8 cellular contexts compared by ENCODE assay signal in the genomic region with DNA sequence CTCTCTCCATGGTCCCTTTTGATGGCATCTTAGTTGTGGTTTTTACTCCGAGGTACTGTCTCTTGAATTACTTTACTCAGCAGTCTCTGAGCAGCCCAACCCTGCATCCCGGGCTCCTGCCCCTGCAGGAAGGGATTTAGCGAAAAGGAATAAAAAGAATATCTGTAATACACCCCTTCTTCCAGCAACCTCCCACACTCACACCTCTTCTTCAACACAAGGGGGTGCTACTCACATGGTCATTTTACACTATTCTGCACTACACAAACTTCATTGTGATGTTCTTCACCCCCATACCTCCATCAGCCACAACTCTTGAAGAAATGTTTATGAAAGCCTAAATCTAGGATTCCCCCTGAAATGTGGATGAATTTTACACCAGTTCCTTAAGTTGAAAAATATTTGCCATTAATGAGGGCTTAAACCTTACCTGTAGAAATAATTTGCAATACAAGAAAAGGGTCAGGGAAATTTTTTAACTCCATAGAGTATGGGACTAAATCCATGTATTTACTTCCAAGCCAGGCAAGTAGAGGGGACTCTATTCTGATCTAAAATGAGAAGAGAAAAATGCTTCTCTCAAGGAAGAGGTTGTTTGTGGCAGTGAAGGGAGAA. TPM values are rescaled to one million over a fixed set of nuclear protein-coding genes. Genes with fewer than 3 reads are reported as not detected.
DNase-seq lines count a peak whose midpoint lies in the region; ATAC-seq, FAIRE-seq and TF ChIP-seq lines count a peak whose summit lies in the region.

No MANE protein-coding gene starts in this region.

- POLR2A ChIA-PET in T-cell (lab: Charles Lee), result no interaction called here

- H3K27me3 Mint-ChIP-seq in T-cell (peaks cover 3% of the 10 kb centered on the region in 2 donors), memory B cell (peaks cover 3% of the 10 kb centered on the region)
- H3K27me3 Mint-ChIP-seq in effector memory CD8-positive, alpha-beta T cell, result peaks cover 7 to 19% of the 10 kb centered on the region in 2 donors

- no peaks in the 10 kb centered on the region for H3K9me3 Mint-ChIP-seq in T-cell
- H3K9me3 Mint-ChIP-seq in effector memory CD8-positive, alpha-beta T cell, result no peaks in the 10 kb centered on the region
- H3K9me3 Mint-ChIP-seq in memory B cell, result no peaks in the 10 kb centered on the region

- H3K27ac Mint-ChIP-seq in T-cell, result peak overlapping the region in 1 of 2 donors; percentile 25
- H3K27ac Mint-ChIP-seq in effector memory CD8-positive, alpha-beta T cell, result no peak overlapping the region
- no peak overlapping the region for H3K27ac Mint-ChIP-seq in memory B cell

- peak; percentile 75 for TF ChIP-seq CTCF in GM12864 (IDR thresholded peaks at IDR 0.05; ENCODE audit: low read depth, low read length, missing control alignments)

- H3K4me1 Mint-ChIP-seq in T-cell (peaks cover 0 to 4% (median 0%) of the 10 kb centered on the region in 3 donors), memory B cell (no peaks in the 10 kb centered on the region)
- H3K4me1 Mint-ChIP-seq in effector memory CD8-positive, alpha-beta T cell (ENCODE audit: low read depth in 2 of 2), result peaks cover 2 to 3% of the 10 kb centered on the region in 2 donors

- no peaks in the 10 kb centered on the region for H3K36me3 Mint-ChIP-seq in T-cell
- no peaks in the 10 kb centered on the region for H3K36me3 Mint-ChIP-seq in effector memory CD8-positive, alpha-beta T cell (ENCODE audit: insufficient read depth)
- no peaks in the 10 kb centered on the region for H3K36me3 Mint-ChIP-seq in memory B cell

- FAIRE-seq in urothelium cell line (lab: Jason Lieb, UNC), result no peak

- DNase-seq in AG08395 (ENCODE audit: low spot score) (peak; percentile 87), GM12864 (ENCODE audit: low read depth) (peak; percentile 33), NCI-H1092 (lab: John Stamatoyannopoulos, UW) (peak; percentile 35), T-cell (peak in 18 of 34 experiments; percentile 1 to 44 (median 8)), memory B cell (ENCODE audit: low spot score in 2 of 2) (peak in 1 of 2 donors; percentile 60), urothelium cell line (ENCODE audit: low spot score) (peak; percentile 46)
- DNase-seq in effector memory CD8-positive, alpha-beta T cell, result peak; percentile 37 to 42 (median 41)

- CTCF ChIA-PET in T-cell (lab: Charles Lee), result interaction anchor here (0.8 to 2.8 kb wide), 8 partner anchors 60 to 215 kb away, joined by 3 to 27 read pairs (median 4); no protein-coding TSS in a partner anchor

- H3K4me3 Mint-ChIP-seq in T-cell, result no peak overlapping the region
- H3K4me3 Mint-ChIP-seq in effector memory CD8-positive, alpha-beta T cell, result no peak overlapping the region
- no peak overlapping the region for H3K4me3 Mint-ChIP-seq in memory B cell

- no peak overlapping the region for H3K4me3 ChIP-seq in GM12864 (ENCODE audit: low read depth, low read length)

- peak; percentile 74 for ATAC-seq in HG02588 (IDR thresholded peaks at IDR 0.05; ENCODE audit: unreplicated experiment)
- ATAC-seq in T-cell (replicated peaks in 1 of 4), result peak; percentile 74 to 85 (median 82)
- ATAC-seq in effector memory CD8-positive, alpha-beta T cell (replicated peaks), result peak; percentile 92
- peak; percentile 98 for ATAC-seq in memory B cell (ENCODE audit: low read depth)

RNA-seq across cellular contexts. Expression of gene TPD52L3, which starts 26.0 kb away (rescaled TPM):
- total RNA-seq in T-cell, result not detected

RNA-seq across cellular contexts. Expression of gene UHRF2, which starts 58.8 kb away (rescaled TPM):
- total RNA-seq in T-cell, result 100 to 1,000 TPM in 2 of 5 donors, 10 to 100 TPM in 3; 92.7 to 125 (median 96.2) TPM
